ENCODE assay signal across 24 cellular contexts in the genomic region with DNA sequence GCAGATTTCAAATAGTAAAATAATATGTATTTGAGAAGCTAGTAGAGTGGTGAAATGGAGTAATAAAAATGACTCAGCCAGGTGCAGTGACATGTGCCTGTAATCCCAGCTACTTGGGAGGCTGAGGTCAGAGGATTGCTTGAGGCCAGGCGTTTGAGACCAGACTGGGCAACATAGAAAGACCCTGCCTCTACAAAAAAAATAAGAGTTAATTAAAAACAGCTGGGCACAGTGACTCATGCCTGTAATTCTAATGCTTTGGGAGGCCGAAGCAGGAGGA.
"Had no signal": no experiment of that assay in that cellular context is flagged by ENCODE, and none has a peak within 500 bp of the region (broad histone marks: within the 10 kb centered on the region; RNA-seq: fewer than 3 reads in every experiment).

No MANE protein-coding gene starts in this region.

- H3K36me3 ChIP-seq: brain microvascular endothelial cell, cardiac muscle cell, Peyer's patch had no signal

- H3K36me3 Mint-ChIP-seq: activated CD4-positive, alpha-beta memory T cell treated with anti-CD3 and anti-CD28 coated beads for 36 hours; activated naive CD8-positive, alpha-beta T cell treated with anti-CD3 and anti-CD28 coated beads for 36 hours had no signal

- DNase-seq: activated CD4-positive, alpha-beta memory T cell treated with anti-CD3 and anti-CD28 coated beads for 36 hours; activated CD4-positive, alpha-beta T cell treated with anti-CD3 and anti-CD28 coated beads, Interleukin-2, amount 10 ng/mL, durations not matched to agents 24 days and 14 days; activated CD4-positive, CD25-positive, alpha-beta regulatory T cell treated with anti-CD3 and anti-CD28 coated beads, Interleukin-2, amount 50 U/mL, for 72 hours; activated CD8-positive, alpha-beta memory T cell treated with anti-CD3 and anti-CD28 coated beads for 24 hours; activated effector memory CD4-positive, alpha-beta T cell treated with anti-CD3 and anti-CD28 coated beads, Interleukin-2, amount 50 U/mL, for 16 hours; activated naive CD4-positive, alpha-beta T cell treated with anti-CD3 and anti-CD28 coated beads for 36 hours; activated naive CD8-positive, alpha-beta T cell treated with anti-CD3 and anti-CD28 coated beads for 36 hours; activated T-cell treated with anti-CD3 and anti-CD28 coated beads, Interleukin-2, amount 50 U/mL, for 4 hours; brain microvascular endothelial cell; cerebellar nuclear complex; MM.1S; NCI-H1105; NCI-H1436; NCI-H1694 treated with DMSO at 0.1 percent for 48 hours; NCI-H2029 treated with DMSO at 0.1 percent for 48 hours; NCI-H345; NCI-H510A; NCI-H526 treated with DMSO at 0.1 percent for 48 hours; NCI-H82; SW 1271 had no signal

- H3K4me3 Mint-ChIP-seq: activated CD4-positive, alpha-beta memory T cell treated with anti-CD3 and anti-CD28 coated beads for 36 hours; activated CD4-positive, alpha-beta T cell treated with anti-CD3 and anti-CD28 coated beads, Interleukin-2, amount 10 ng/mL, durations not matched to agents 24 days and 14 days; activated naive CD4-positive, alpha-beta T cell treated with anti-CD3 and anti-CD28 coated beads for 36 hours; activated naive CD8-positive, alpha-beta T cell treated with anti-CD3 and anti-CD28 coated beads for 36 hours; activated T-cell treated with anti-CD3 and anti-CD28 coated beads, Interleukin-2, amount 50 U/mL, for 4 hours; T-helper 1 cell treated with Interleukin-12 subunit alpha and Interleukin-12 subunit beta and Interleukin-4 antibody, amounts not matched to agents 30 μg/mL and 1 μg/mL, for 36 hours had no signal

- H3K4me1 Mint-ChIP-seq: activated CD4-positive, alpha-beta T cell treated with anti-CD3 and anti-CD28 coated beads, Interleukin-2, amount 10 ng/mL, durations not matched to agents 24 days and 14 days; activated naive CD8-positive, alpha-beta T cell treated with anti-CD3 and anti-CD28 coated beads for 36 hours had no signal

- H3K4me1 ChIP-seq: Peyer's patch had no signal

- H3K27me3 ChIP-seq: brain microvascular endothelial cell, Peyer's patch had no signal

- ATAC-seq: activated T-cell treated with anti-CD3 and anti-CD28 coated beads, Interleukin-2, amount 50 U/mL, for 4 hours had no signal

- H3K9me3 ChIP-seq: Peyer's patch had no signal

- H3K27ac Mint-ChIP-seq: activated CD4-positive, alpha-beta memory T cell treated with anti-CD3 and anti-CD28 coated beads for 36 hours; activated CD4-positive, alpha-beta T cell treated with anti-CD3 and anti-CD28 coated beads, Interleukin-2, amount 10 ng/mL, durations not matched to agents 24 days and 14 days; activated naive CD4-positive, alpha-beta T cell treated with anti-CD3 and anti-CD28 coated beads for 36 hours; activated naive CD8-positive, alpha-beta T cell treated with anti-CD3 and anti-CD28 coated beads for 36 hours; T-helper 1 cell treated with Interleukin-12 subunit alpha and Interleukin-12 subunit beta and Interleukin-4 antibody, amounts not matched to agents 30 μg/mL and 1 μg/mL, for 36 hours had no signal

- H3K4me3 ChIP-seq: cardiac muscle cell, Peyer's patch, SK-N-MC had no signal

- H3K9me3 Mint-ChIP-seq: activated CD4-positive, alpha-beta memory T cell treated with anti-CD3 and anti-CD28 coated beads for 36 hours; activated CD4-positive, alpha-beta T cell treated with anti-CD3 and anti-CD28 coated beads, Interleukin-2, amount 10 ng/mL, durations not matched to agents 24 days and 14 days; activated naive CD4-positive, alpha-beta T cell treated with anti-CD3 and anti-CD28 coated beads for 36 hours; activated naive CD8-positive, alpha-beta T cell treated with anti-CD3 and anti-CD28 coated beads for 36 hours; activated T-cell treated with anti-CD3 and anti-CD28 coated beads, Interleukin-2, amount 50 U/mL, for 4 hours; T-helper 1 cell treated with Interleukin-12 subunit alpha and Interleukin-12 subunit beta and Interleukin-4 antibody, amounts not matched to agents 30 μg/mL and 1 μg/mL, for 36 hours had no signal

- H3K27ac ChIP-seq: brain microvascular endothelial cell, cardiac muscle cell, SK-N-MC had no signal
